In the genomic region with DNA sequence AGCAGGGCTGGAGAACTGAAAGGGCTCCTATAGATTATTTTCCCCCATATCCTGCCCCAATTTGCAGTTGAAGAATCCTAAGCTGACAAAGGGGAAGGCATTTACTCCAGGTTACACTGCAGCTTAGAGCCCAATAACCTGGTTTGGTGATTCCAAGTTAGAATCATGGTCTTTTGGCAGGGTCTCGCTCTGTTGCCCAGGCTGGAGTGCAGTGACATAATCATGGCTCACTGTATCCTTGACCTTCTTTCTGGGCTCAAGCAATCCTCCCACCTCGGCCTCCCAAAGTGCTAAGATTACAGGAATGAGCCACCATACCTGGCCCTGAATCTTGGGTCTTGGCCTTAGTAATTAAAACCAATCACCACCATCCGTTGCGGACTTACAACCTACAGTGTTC, we compare ENCODE assay signal across 1 cellular context.
TF ChIP-seq lines count a peak whose summit lies in the region.

No MANE protein-coding gene starts in this region.

TF ChIP-seq in GM23338, 12 proteins besides CTCF, POLR2A, EP300 and RAD21:
- TF ChIP-seq, protein P1, sequence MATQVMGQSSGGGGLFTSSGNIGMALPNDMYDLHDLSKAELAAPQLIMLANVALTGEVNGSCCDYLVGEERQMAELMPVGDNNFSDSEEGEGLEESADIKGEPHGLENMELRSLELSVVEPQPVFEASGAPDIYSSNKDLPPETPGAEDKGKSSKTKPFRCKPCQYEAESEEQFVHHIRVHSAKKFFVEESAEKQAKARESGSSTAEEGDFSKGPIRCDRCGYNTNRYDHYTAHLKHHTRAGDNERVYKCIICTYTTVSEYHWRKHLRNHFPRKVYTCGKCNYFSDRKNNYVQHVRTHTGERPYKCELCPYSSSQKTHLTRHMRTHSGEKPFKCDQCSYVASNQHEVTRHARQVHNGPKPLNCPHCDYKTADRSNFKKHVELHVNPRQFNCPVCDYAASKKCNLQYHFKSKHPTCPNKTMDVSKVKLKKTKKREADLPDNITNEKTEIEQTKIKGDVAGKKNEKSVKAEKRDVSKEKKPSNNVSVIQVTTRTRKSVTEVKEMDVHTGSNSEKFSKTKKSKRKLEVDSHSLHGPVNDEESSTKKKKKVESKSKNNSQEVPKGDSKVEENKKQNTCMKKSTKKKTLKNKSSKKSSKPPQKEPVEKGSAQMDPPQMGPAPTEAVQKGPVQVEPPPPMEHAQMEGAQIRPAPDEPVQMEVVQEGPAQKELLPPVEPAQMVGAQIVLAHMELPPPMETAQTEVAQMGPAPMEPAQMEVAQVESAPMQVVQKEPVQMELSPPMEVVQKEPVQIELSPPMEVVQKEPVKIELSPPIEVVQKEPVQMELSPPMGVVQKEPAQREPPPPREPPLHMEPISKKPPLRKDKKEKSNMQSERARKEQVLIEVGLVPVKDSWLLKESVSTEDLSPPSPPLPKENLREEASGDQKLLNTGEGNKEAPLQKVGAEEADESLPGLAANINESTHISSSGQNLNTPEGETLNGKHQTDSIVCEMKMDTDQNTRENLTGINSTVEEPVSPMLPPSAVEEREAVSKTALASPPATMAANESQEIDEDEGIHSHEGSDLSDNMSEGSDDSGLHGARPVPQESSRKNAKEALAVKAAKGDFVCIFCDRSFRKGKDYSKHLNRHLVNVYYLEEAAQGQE (IDR thresholded peaks at IDR 0.05; ENCODE audit: unreplicated experiment): no peak
- TF ChIP-seq EZH2 (IDR thresholded peaks at IDR 0.05; ENCODE audit: low read depth, unreplicated experiment): no peak
- no peak for TF ChIP-seq NANOG (IDR thresholded peaks at IDR 0.05; ENCODE audit: borderline replicate concordance)
- TF ChIP-seq, protein P2, sequence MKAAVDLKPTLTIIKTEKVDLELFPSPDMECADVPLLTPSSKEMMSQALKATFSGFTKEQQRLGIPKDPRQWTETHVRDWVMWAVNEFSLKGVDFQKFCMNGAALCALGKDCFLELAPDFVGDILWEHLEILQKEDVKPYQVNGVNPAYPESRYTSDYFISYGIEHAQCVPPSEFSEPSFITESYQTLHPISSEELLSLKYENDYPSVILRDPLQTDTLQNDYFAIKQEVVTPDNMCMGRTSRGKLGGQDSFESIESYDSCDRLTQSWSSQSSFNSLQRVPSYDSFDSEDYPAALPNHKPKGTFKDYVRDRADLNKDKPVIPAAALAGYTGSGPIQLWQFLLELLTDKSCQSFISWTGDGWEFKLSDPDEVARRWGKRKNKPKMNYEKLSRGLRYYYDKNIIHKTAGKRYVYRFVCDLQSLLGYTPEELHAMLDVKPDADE (IDR thresholded peaks at IDR 0.05): no peak
- no peak for TF ChIP-seq STAT1 (IDR thresholded peaks at IDR 0.05; ENCODE audit: unreplicated experiment)
- TF ChIP-seq ZNF331 (CRISPR knock-in tag; IDR thresholded peaks at IDR 0.05; ENCODE audit: low read depth): no peak
- TF ChIP-seq JUNB (IDR thresholded peaks at IDR 0.05; ENCODE audit: unreplicated experiment): no peak
- TF ChIP-seq ZNF462 (CRISPR knock-in tag; IDR thresholded peaks at IDR 0.05): no peak
- no peak for TF ChIP-seq EZH2phosphoT487 (IDR thresholded peaks at IDR 0.05; ENCODE audit: unreplicated experiment)
- TF ChIP-seq ZNF114 (CRISPR knock-in tag; IDR thresholded peaks at IDR 0.05): no peak
- TF ChIP-seq POLR2AphosphoS5 (IDR thresholded peaks at IDR 0.05; ENCODE audit: low read depth): no peak
- TF ChIP-seq CREB1 (CRISPR knock-in tag; IDR thresholded peaks at IDR 0.05; ENCODE audit: low read depth): no peak
TF ChIP-seq in GM23338: peak in this region for 0.
